Comparison of ENCODE assay signal across 1 cellular context in genomic region chr4:137129471-137130244, GRCh38.
TF ChIP-seq lines count a peak whose summit lies in the region.

No MANE protein-coding gene starts in this region.

TF ChIP-seq in SK-N-SH treated with all-trans-retinoic acid at 6 μM for 48 hours, 23 proteins besides CTCF, POLR2A, EP300 and RAD21 (continued from another document):
- TF ChIP-seq CSRNP3 (CRISPR knock-in tag; IDR thresholded peaks at IDR 0.05) (no peak), ZFP3 (CRISPR knock-in tag; IDR thresholded peaks at IDR 0.05) (no peak), CREB5 (CRISPR knock-in tag; IDR thresholded peaks at IDR 0.05; ENCODE audit: low read depth) (no peak), BACH2 (CRISPR knock-in tag; IDR thresholded peaks at IDR 0.05; ENCODE audit: borderline replicate concordance) (no peak), CSDC2 (CRISPR knock-in tag; IDR thresholded peaks at IDR 0.05) (no peak), RARB (CRISPR knock-in tag; IDR thresholded peaks at IDR 0.05) (no peak), TOX (CRISPR knock-in tag; IDR thresholded peaks at IDR 0.05; ENCODE audit: borderline replicate concordance) (no peak), GLIS3 (CRISPR knock-in tag; IDR thresholded peaks at IDR 0.05) (no peak), SNAI2 (CRISPR knock-in tag; IDR thresholded peaks at IDR 0.05) (no peak), PATZ1 (CRISPR knock-in tag; IDR thresholded peaks at IDR 0.05; ENCODE audit: borderline replicate concordance) (no peak), ZFP30 (CRISPR knock-in tag; IDR thresholded peaks at IDR 0.05) (no peak)
